Comparison of ENCODE assay signal across 24 cellular contexts in genomic region chrX:23341452-23341851, GRCh38. TPM values are rescaled to one million over a fixed set of nuclear protein-coding genes. Genes with fewer than 3 reads are reported as not detected.
A peak's percentile ranks its signal among the peaks of the same experiment; 100 is the strongest.
DNase-seq lines count a peak whose midpoint lies in the region; ATAC-seq, FAIRE-seq and TF ChIP-seq lines count a peak whose summit lies in the region.
"Had no signal": no experiment of that assay in that cellular context is flagged by ENCODE, and none has a peak within 500 bp of the region (broad histone marks: within the 10 kb centered on the region; RNA-seq: fewer than 3 reads in every experiment).

No MANE protein-coding gene starts in this region.

- no peak overlapping the region for H4K8ac ChIP-seq in H1 (ENCODE audit: extremely low read depth, insufficient read depth, low read length)

- no peaks in the 10 kb centered on the region for H3K36me3 Mint-ChIP-seq in mesothelial cell of epicardium
- H3K36me3 Mint-ChIP-seq in immature natural killer cell, result no peaks in the 10 kb centered on the region
- H3K36me3 Mint-ChIP-seq: activated naive CD8-positive, alpha-beta T cell treated with anti-CD3 and anti-CD28 coated beads, Interleukin-2, amount 10 ng/mL, durations not matched to agents 7 days and 5 days; CD14-positive monocyte had no signal

- H3K36me3 ChIP-seq in HUES6 (ENCODE audit: control insufficient read depth, insufficient read depth, low read length) (no peaks in the 10 kb centered on the region), H1 (ENCODE audit: control insufficient read depth in 2 of 4, insufficient read depth in 4 of 4, low read length in 3 of 4) (no peaks in the 10 kb centered on the region; a peak in 1 of 8 replicates)
- H3K36me3 ChIP-seq: esophagus muscularis mucosa had no signal

- no peak overlapping the region for H3K56ac ChIP-seq in H1 (replicated peaks; ENCODE audit: insufficient read length, low read depth, low read length)

- no peak overlapping the region for H3K4me3 ChIP-seq in HUES6 (ENCODE audit: low read depth, low read length)
- no peak overlapping the region for H3K4me3 ChIP-seq in H1 (ENCODE audit: extremely low read depth in 1 of 4, insufficient read depth in 2 of 4, low read depth in 3 of 4, low read length in 4 of 4)
- H3K4me3 ChIP-seq: esophagus muscularis mucosa, testis had no signal

- H3K4ac ChIP-seq in H1 (replicated peaks; ENCODE audit: insufficient read length, low read depth, low read length), result no peak overlapping the region

- H3K27me3 Mint-ChIP-seq in mesothelial cell of epicardium (ENCODE audit: low read depth), result peaks cover 58% of the 10 kb centered on the region
- H3K27me3 Mint-ChIP-seq in immature natural killer cell (ENCODE audit: low read depth in 3 of 3), result peaks cover 2 to 10% (median 3%) of the 10 kb centered on the region in 3 donors

- H3K4me1 ChIP-seq in HUES6 (ENCODE audit: control insufficient read depth, insufficient read depth, low read length) (peaks cover 55% of the 10 kb centered on the region), H1 (replicated peaks in 1 of 4; ENCODE audit: control insufficient read depth in 3 of 4, insufficient read depth in 4 of 4, low read length in 3 of 4) (peaks cover 0 to 8% (median 2%) of the 10 kb centered on the region in 4 experiments; a peak in 3 of 7 replicates)
- H3K4me1 ChIP-seq: testis had no signal

- TF ChIP-seq POLR2A in H1 (IDR thresholded peaks at IDR 0.05; ENCODE audit: control extremely low read depth in 1 of 2, low read depth in 2 of 2, low read length in 2 of 2), result no peak

- H3K4me2 ChIP-seq in H1 (ENCODE audit: insufficient read depth in 1 of 2, low read depth in 2 of 2, low read length in 2 of 2), result no peak overlapping the region
- H3K4me2 ChIP-seq: KMS-11 had no signal

- no peaks in the 10 kb centered on the region for H3K9me3 ChIP-seq in HUES6 (ENCODE audit: control insufficient read depth, insufficient read depth, low read depth, low read length)
- H3K9me3 ChIP-seq in H1 (ENCODE audit: insufficient read depth in 2 of 2, low read depth in 1 of 2, low read length in 1 of 2), result no peaks in the 10 kb centered on the region
- H3K9me3 ChIP-seq: esophagus muscularis mucosa, testis had no signal

- CTCF ChIA-PET in H1 (lab: Charles Lee; ENCODE audit: partially characterized antibody), result no interaction called here

- no peak overlapping the region for H2BK5ac ChIP-seq in H1 (ENCODE audit: low read depth, low read length)

- no peaks in the 10 kb centered on the region for H3K9me3 Mint-ChIP-seq in mesothelial cell of epicardium
- peaks cover 0 to 3% (median 0%) of the 10 kb centered on the region in 6 donors for H3K9me3 Mint-ChIP-seq in immature natural killer cell
- H3K9me3 Mint-ChIP-seq: activated B cell treated with CpG ODN at 0.5 μM for 24 hours; activated naive CD8-positive, alpha-beta T cell treated with anti-CD3 and anti-CD28 coated beads, Interleukin-2, amount 10 ng/mL, durations not matched to agents 7 days and 5 days; activated T-helper 1 cell treated with anti-CD3 and anti-CD28 coated beads, Interleukin-12 subunit alpha, Interleukin-12 subunit beta, Interleukin-2, Interleukin-4 antibody, amounts not matched to agents 30 ng/mL and 10 ng/mL and 1 ng/mL, durations not matched to agents 14 hours and 24 hours and 36 hours; CD14-positive monocyte; T-helper 1 cell treated with Interleukin-12 subunit alpha and Interleukin-12 subunit beta and Interleukin-4 antibody, amounts not matched to agents 30 μg/mL and 1 μg/mL, for 36 hours had no signal

- H3K79me1 ChIP-seq in H1 (ENCODE audit: low read depth, low read length), result no peaks in the 10 kb centered on the region

- H2AK5ac ChIP-seq in H1 (ENCODE audit: low read depth, low read length), result no peak overlapping the region

- no peak overlapping the region for H2BK20ac ChIP-seq in H1 (ENCODE audit: low read length)

- H3K27me3 ChIP-seq in HUES6 (ENCODE audit: control insufficient read depth, insufficient read depth, low read length), result peaks cover 18% of the 10 kb centered on the region
- no peaks in the 10 kb centered on the region; a peak in 1 of 7 replicates for H3K27me3 ChIP-seq in H1 (replicated peaks in 1 of 4; ENCODE audit: control insufficient read depth in 3 of 4, extremely low read depth in 1 of 4, insufficient read depth in 3 of 4, low read length in 3 of 4)
- H3K27me3 ChIP-seq: testis had no signal

- H3K4me1 Mint-ChIP-seq in mesothelial cell of epicardium (peaks cover 12% of the 10 kb centered on the region), immature natural killer cell (no peaks in the 10 kb centered on the region)
- H3K4me1 Mint-ChIP-seq: activated B cell treated with CpG ODN at 0.5 μM for 24 hours; activated naive CD8-positive, alpha-beta T cell treated with anti-CD3 and anti-CD28 coated beads, Interleukin-2, amount 10 ng/mL, durations not matched to agents 7 days and 5 days; CD14-positive monocyte had no signal

- H3K27ac ChIP-seq in HUES6 (ENCODE audit: low read depth, low read length), result peak overlapping the region; percentile 35; the same call in 1 of the 2 replicates
- H3K27ac ChIP-seq in H1 (ENCODE audit: low read depth, low read length), result no peak overlapping the region
- H3K27ac ChIP-seq: esophagus muscularis mucosa, KMS-11, testis had no signal

- no peak for TF ChIP-seq CTCF in H1 (IDR thresholded peaks at IDR 0.05; ENCODE audit: control extremely low read depth in 1 of 3, insufficient read depth in 1 of 3, low read depth in 1 of 3, low read length in 3 of 3)
- no peak for TF ChIP-seq CTCF in mesothelial cell of epicardium (IDR thresholded peaks at IDR 0.05; ENCODE audit: unreplicated experiment)

- H3K23ac ChIP-seq in H1 (ENCODE audit: insufficient read length), result no peak overlapping the region

- TF ChIP-seq EP300 in H1 (IDR thresholded peaks at IDR 0.05; ENCODE audit: borderline replicate concordance in 1 of 2, low read depth in 2 of 2, low read length in 2 of 2), result no peak

- peaks cover 0 to 2% of the 10 kb centered on the region in 2 experiments for H4K20me1 ChIP-seq in H1 (replicated peaks in 1 of 2; ENCODE audit: control insufficient read depth in 1 of 2, insufficient read depth in 2 of 2, low read length in 2 of 2)

- ATAC-seq in HG03196 (IDR thresholded peaks at IDR 0.05; ENCODE audit: unreplicated experiment), result no peak

- no peak overlapping the region for H2AFZ ChIP-seq in H1 (ENCODE audit: low read length)

- no peak overlapping the region for H3K14ac ChIP-seq in H1 (ENCODE audit: insufficient read length)

- H2BK12ac ChIP-seq in H1 (ENCODE audit: low read depth, low read length), result no peak overlapping the region

- DNase-seq in A172 (ENCODE audit: low spot score) (peak; percentile 50), H1 (ENCODE audit: low read depth in 1 of 2, low spot score in 2 of 2) (no peak), mesothelial cell of epicardium (ENCODE audit: low spot score in 2 of 2, unreplicated experiment in 2 of 2) (no peak), immature natural killer cell (no peak), NCI-H526 treated with DMSO at 0.1 percent for 48 hours (lab: John Stamatoyannopoulos, UW) (no peak)
- DNase-seq in activated CD4-positive, alpha-beta T cell treated with anti-CD3 and anti-CD28 coated beads for 1 hour, result no peak
- DNase-seq: activated B cell treated with CpG ODN at 0.5 μM for 24 hours; activated CD8-positive, alpha-beta memory T cell treated with anti-CD3 and anti-CD28 coated beads for 24 hours; activated naive CD8-positive, alpha-beta T cell treated with anti-CD3 and anti-CD28 coated beads, Interleukin-2, amount 10 ng/mL, durations not matched to agents 7 days and 5 days; kidney; NCI-H1092 treated with DMSO at 0.1 percent for 48 hours; NCI-H2081; NCI-H510A; SIG-M5; testis had no signal

- no peak overlapping the region for H3K18ac ChIP-seq in H1 (ENCODE audit: extremely low read depth, low read length)

- no peak for TF ChIP-seq RAD21 in H1 (IDR thresholded peaks at IDR 0.05 in 1 of 2, conservative IDR thresholded peaks at IDR 0.05 in 1 of 2; ENCODE audit: low read depth in 2 of 2, low read length in 2 of 2)

- no peak overlapping the region for H2BK15ac ChIP-seq in H1 (ENCODE audit: low read length)

- H3K27ac Mint-ChIP-seq in mesothelial cell of epicardium, result peak overlapping the region; percentile 67
- H3K27ac Mint-ChIP-seq in immature natural killer cell, result no peak overlapping the region
- H3K27ac Mint-ChIP-seq: activated B cell treated with CpG ODN at 0.5 μM for 24 hours; activated naive CD8-positive, alpha-beta T cell treated with anti-CD3 and anti-CD28 coated beads, Interleukin-2, amount 10 ng/mL, durations not matched to agents 7 days and 5 days; activated T-helper 1 cell treated with anti-CD3 and anti-CD28 coated beads, Interleukin-12 subunit alpha, Interleukin-12 subunit beta, Interleukin-2, Interleukin-4 antibody, amounts not matched to agents 30 ng/mL and 10 ng/mL and 1 ng/mL, durations not matched to agents 14 hours and 24 hours and 36 hours; T-helper 1 cell treated with Interleukin-12 subunit alpha and Interleukin-12 subunit beta and Interleukin-4 antibody, amounts not matched to agents 30 μg/mL and 1 μg/mL, for 36 hours had no signal

- no peak overlapping the region for H3K9ac ChIP-seq in HUES6 (ENCODE audit: low read length)
- no peak overlapping the region for H3K9ac ChIP-seq in H1 (replicated peaks in 1 of 4; ENCODE audit: extremely low read depth in 1 of 4, low read depth in 3 of 4, low read length in 3 of 4)
- H3K9ac ChIP-seq: KMS-11 had no signal

- H3K23me2 ChIP-seq in H1 (ENCODE audit: low read depth, low read length), result no peaks in the 10 kb centered on the region

- POLR2A ChIA-PET in H1 (lab: Charles Lee; ENCODE audit: partially characterized antibody), result interaction anchor here (0.6 kb wide), 1 partner anchor 200 kb away, joined by 3 read pairs; no protein-coding TSS in a partner anchor

- no peak overlapping the region for H4K91ac ChIP-seq in H1 (replicated peaks; ENCODE audit: insufficient read length, low read length)

- no peak overlapping the region for H4K5ac ChIP-seq in H1 (ENCODE audit: insufficient read length, low read depth, low read length)

- no peaks in the 10 kb centered on the region for H3K79me2 ChIP-seq in H1 (ENCODE audit: control insufficient read depth in 1 of 2, insufficient read depth in 2 of 2, low read length in 2 of 2)

- WGBS in H1 (ENCODE audit: extremely low coverage in 1 of 2, insufficient coverage in 1 of 2, insufficient read length in 1 of 2, insufficient replicate concordance in 2 of 2, low coverage in 1 of 2, low lambda C conversion rate in 2 of 2, missing lambda C conversion rate in 1 of 2), 2 experiments, result 61% methylated on average over 4 of the region's 6 CpGs; no CpG with 5 or more reads in 1 of the 2 experiments

- H3K4me3 Mint-ChIP-seq in mesothelial cell of epicardium (no peak overlapping the region), immature natural killer cell (no peak overlapping the region)
- H3K4me3 Mint-ChIP-seq: activated B cell treated with CpG ODN at 0.5 μM for 24 hours; activated naive CD8-positive, alpha-beta T cell treated with anti-CD3 and anti-CD28 coated beads, Interleukin-2, amount 10 ng/mL, durations not matched to agents 7 days and 5 days; activated T-helper 1 cell treated with anti-CD3 and anti-CD28 coated beads, Interleukin-12 subunit alpha, Interleukin-12 subunit beta, Interleukin-2, Interleukin-4 antibody, amounts not matched to agents 30 ng/mL and 10 ng/mL and 1 ng/mL, durations not matched to agents 14 hours and 24 hours and 36 hours; CD14-positive monocyte; T-helper 1 cell treated with Interleukin-12 subunit alpha and Interleukin-12 subunit beta and Interleukin-4 antibody, amounts not matched to agents 30 μg/mL and 1 μg/mL, for 36 hours had no signal

- FAIRE-seq in H1 (lab: Jason Lieb, UNC), result peak; percentile 81
- FAIRE-seq: A204.1, H54, kidney had no signal

- no peak overlapping the region for H2BK120ac ChIP-seq in H1 (replicated peaks; ENCODE audit: low read depth, low read length)

RNA-seq across cellular contexts. Expression of gene PTCHD1, which starts 6.8 kb away (rescaled TPM):
- not detected in 2 replicates for total RNA-seq in A172 (2014; rRNA removed; shearing (Covaris generic))
- 2.4 and 3.3 TPM in 2 replicates for total RNA-seq in H1 (2021; fragmentation: NEBNext Ultra II Directional; extraction: Animal tissue kit (Norgen Biotek cat#: 25700))
- polyA plus RNA-seq in H1 (2011; rRNA removed), result 0.53 and 0.60 TPM in 2 replicates
- 0.63 TPM for polyA plus RNA-seq in H1 (2011; cell fraction: cytosol; rRNA removed)
- 2.6 TPM for polyA plus RNA-seq in H1 (2011; cell fraction: nucleus; rRNA removed)
- polyA plus RNA-seq in H1 (2012, experiment 1 of 2), result 1.0 to 1.4 TPM (median 1.1 TPM) in 4 replicates
- polyA plus RNA-seq in H1 (2012, experiment 2 of 2), result 0.34 TPM
- 1.1 TPM for polyA plus RNA-seq in H1 (2013, experiment 1 of 2)
- polyA plus RNA-seq in H1 (2013, experiment 2 of 2), result 0.90 TPM
- 4.6 and 5.0 TPM in 2 replicates for polyA minus RNA-seq in H1 (2011; rRNA and poly(A)+ RNA removed)
- 2.6 TPM for polyA minus RNA-seq in H1 (2011; cell fraction: cytosol; rRNA and poly(A)+ RNA removed)
- polyA minus RNA-seq in H1 (2011; cell fraction: nucleus; rRNA and poly(A)+ RNA removed), result 4.6 TPM
- 5.7 to 7.2 TPM (median 7.0 TPM) in 3 replicates for total RNA-seq in mesothelial cell of epicardium
- polyA plus RNA-seq in immature natural killer cell, result not detected
- total RNA-seq: activated naive CD8-positive, alpha-beta T cell treated with anti-CD3 and anti-CD28 coated beads, Interleukin-2, amount 10 ng/mL, durations not matched to agents 7 days and 5 days; activated T-helper 1 cell treated with anti-CD3 and anti-CD28 coated beads, Interleukin-12 subunit alpha, Interleukin-12 subunit beta, Interleukin-2, Interleukin-4 antibody, amounts not matched to agents 30 ng/mL and 10 ng/mL and 1 ng/mL, durations not matched to agents 14 hours and 24 hours and 36 hours had no signal
- polyA plus RNA-seq: CD14-positive monocyte had no signal
